29 cellular contexts compared by ENCODE assay signal in the genomic region with DNA sequence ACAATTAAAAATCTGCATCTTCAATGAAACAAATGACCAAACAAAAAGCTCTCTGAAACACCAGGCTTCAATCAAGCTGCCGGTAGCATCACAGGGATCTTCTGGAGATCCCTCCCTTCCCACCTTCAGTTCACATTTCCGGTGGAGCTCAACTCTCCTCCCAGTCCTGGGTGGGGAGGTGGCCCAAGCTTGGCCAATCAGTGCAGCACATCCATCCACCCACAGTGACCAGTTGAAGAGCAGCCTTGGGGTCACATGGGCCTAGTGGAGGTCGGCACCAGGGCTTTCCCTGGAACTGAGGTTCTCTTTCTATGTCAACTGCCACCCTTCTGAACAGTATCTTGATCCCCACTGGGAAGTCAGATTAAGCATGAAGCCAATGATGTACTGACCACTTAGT.
"Had no signal": no experiment of that assay in that cellular context is flagged by ENCODE, and none has a peak within 500 bp of the region (broad histone marks: within the 10 kb centered on the region; RNA-seq: fewer than 3 reads in every experiment).

No MANE protein-coding gene starts in this region.

- H3K9me3 Mint-ChIP-seq: activated B cell treated with CpG ODN at 0.5 μM for 24 hours; activated naive CD4-positive, alpha-beta T cell treated with anti-CD3 and anti-CD28 coated beads, Interleukin-2, amount 10 ng/mL, durations not matched to agents 7 days and 5 days; activated naive CD4-positive, alpha-beta T cell treated with anti-CD3 and anti-CD28 coated beads, Interleukin-2, amount 50 U/mL, for 72 hours; activated naive CD8-positive, alpha-beta T cell treated with anti-CD3 and anti-CD28 coated beads, Interleukin-2, amount 10 ng/mL, durations not matched to agents 7 days and 5 days; activated T-cell treated with anti-CD3 and anti-CD28 coated beads, Interleukin-2, amount 50 U/mL, for 24 hours; activated T-cell treated with anti-CD3 and anti-CD28 coated beads, Interleukin-2, amount 50 U/mL, for 72 hours had no signal

- H3K36me3 ChIP-seq: ascending aorta, breast epithelium, cardiac muscle cell, colonic mucosa had no signal

- H3K9me3 ChIP-seq: ascending aorta, breast epithelium, colonic mucosa had no signal

- H3K27ac ChIP-seq: ascending aorta, breast epithelium, cardiac muscle cell, colonic mucosa, epithelial cell of prostate, VCaP had no signal

- H3K4me1 ChIP-seq: ascending aorta, breast epithelium, colonic mucosa had no signal

- H3K4me3 ChIP-seq: ascending aorta, breast epithelium, cardiac muscle cell, colonic mucosa had no signal

- H3K27ac Mint-ChIP-seq: activated B cell treated with CpG ODN at 0.5 μM for 24 hours; activated naive CD4-positive, alpha-beta T cell treated with anti-CD3 and anti-CD28 coated beads, Interleukin-2, amount 10 ng/mL, durations not matched to agents 7 days and 5 days; activated naive CD4-positive, alpha-beta T cell treated with anti-CD3 and anti-CD28 coated beads, Interleukin-2, amount 50 U/mL, for 72 hours; activated naive CD8-positive, alpha-beta T cell treated with anti-CD3 and anti-CD28 coated beads, Interleukin-2, amount 10 ng/mL, durations not matched to agents 7 days and 5 days; activated T-cell treated with anti-CD3 and anti-CD28 coated beads, Interleukin-2, amount 50 U/mL, for 24 hours; activated T-cell treated with anti-CD3 and anti-CD28 coated beads, Interleukin-2, amount 50 U/mL, for 72 hours; brain had no signal

- H3K36me3 Mint-ChIP-seq: activated naive CD4-positive, alpha-beta T cell treated with anti-CD3 and anti-CD28 coated beads, Interleukin-2, amount 10 ng/mL, durations not matched to agents 7 days and 5 days; activated naive CD4-positive, alpha-beta T cell treated with anti-CD3 and anti-CD28 coated beads, Interleukin-2, amount 50 U/mL, for 72 hours; activated naive CD8-positive, alpha-beta T cell treated with anti-CD3 and anti-CD28 coated beads, Interleukin-2, amount 10 ng/mL, durations not matched to agents 7 days and 5 days; brain had no signal

- H3K27me3 ChIP-seq: ascending aorta, breast epithelium, cardiac muscle cell, colonic mucosa had no signal

- ATAC-seq: activated CD4-positive, CD25-positive, alpha-beta regulatory T cell treated with anti-CD3 and anti-CD28 coated beads, Interleukin-2, amount 50 U/mL, for 24 hours; activated naive CD4-positive, alpha-beta T cell treated with anti-CD3 and anti-CD28 coated beads, Interleukin-2, amount 50 U/mL, for 72 hours; activated T-cell treated with anti-CD3 and anti-CD28 coated beads, Interleukin-2, amount 50 U/mL, for 72 hours had no signal

- DNase-seq: activated B cell treated with CpG ODN at 0.5 μM for 24 hours; activated CD4-positive, alpha-beta T cell treated with anti-CD3 and anti-CD28 coated beads for 48 hours; activated CD4-positive, alpha-beta T cell treated with anti-CD3 and anti-CD28 coated beads, Interleukin-2, amount 50 U/mL, for 1 hour; activated CD4-positive, alpha-beta T cell treated with anti-CD3 and anti-CD28 coated beads, Interleukin-2, amount 50 U/mL, for 48 hours; activated CD8-positive, alpha-beta memory T cell treated with anti-CD3 and anti-CD28 coated beads, Interleukin-2, amount 50 U/mL, for 48 hours; activated gamma-delta T cell; activated naive CD4-positive, alpha-beta T cell; activated naive CD4-positive, alpha-beta T cell treated with anti-CD3 and anti-CD28 coated beads, Interleukin-2, amount 10 ng/mL, durations not matched to agents 7 days and 5 days; activated naive CD8-positive, alpha-beta T cell treated with anti-CD3 and anti-CD28 coated beads, Interleukin-2, amount 10 ng/mL, durations not matched to agents 7 days and 5 days; activated T-cell treated with anti-CD3 and anti-CD28 coated beads for 4 hours; activated T-cell treated with anti-CD3 and anti-CD28 coated beads, Interleukin-2, amount 50 U/mL, for 24 hours; activated T-cell treated with anti-CD3 and anti-CD28 coated beads, Interleukin-2, amount 50 U/mL, for 72 hours; central memory CD4-positive, alpha-beta T cell; cerebellar nuclear complex; colonic mucosa; effector CD8-positive, alpha-beta T cell; foreskin fibroblast; T-helper 2 cell had no signal

- H3K4me3 Mint-ChIP-seq: activated B cell treated with CpG ODN at 0.5 μM for 24 hours; activated naive CD4-positive, alpha-beta T cell treated with anti-CD3 and anti-CD28 coated beads, Interleukin-2, amount 10 ng/mL, durations not matched to agents 7 days and 5 days; activated naive CD8-positive, alpha-beta T cell treated with anti-CD3 and anti-CD28 coated beads, Interleukin-2, amount 10 ng/mL, durations not matched to agents 7 days and 5 days; activated T-cell treated with anti-CD3 and anti-CD28 coated beads, Interleukin-2, amount 50 U/mL, for 24 hours; activated T-cell treated with anti-CD3 and anti-CD28 coated beads, Interleukin-2, amount 50 U/mL, for 72 hours; brain had no signal

- FAIRE-seq: endometrium, endothelial cell of umbilical vein, frontal cortex had no signal

- H3K4me1 Mint-ChIP-seq: activated B cell treated with CpG ODN at 0.5 μM for 24 hours; activated naive CD4-positive, alpha-beta T cell treated with anti-CD3 and anti-CD28 coated beads, Interleukin-2, amount 10 ng/mL, durations not matched to agents 7 days and 5 days; activated naive CD8-positive, alpha-beta T cell treated with anti-CD3 and anti-CD28 coated beads, Interleukin-2, amount 10 ng/mL, durations not matched to agents 7 days and 5 days had no signal

- H3K27me3 Mint-ChIP-seq: activated naive CD4-positive, alpha-beta T cell treated with anti-CD3 and anti-CD28 coated beads, Interleukin-2, amount 10 ng/mL, durations not matched to agents 7 days and 5 days; activated naive CD8-positive, alpha-beta T cell treated with anti-CD3 and anti-CD28 coated beads, Interleukin-2, amount 10 ng/mL, durations not matched to agents 7 days and 5 days had no signal
